1 cellular context compared by ENCODE assay signal in genomic region chr11:65662802-65663633, GRCh38.
TF ChIP-seq lines count a peak whose summit lies in the region.

RELA (minus strand) TSS chr11:65662916; CDS start chr11:65662832, 84 bp downstream.

TF ChIP-seq in HepG2, 621 proteins besides CTCF, POLR2A, EP300 and RAD21 (continued from another document and continues in another):
- TF ChIP-seq PRDM10 (CRISPR knock-in tag; IDR thresholded peaks at IDR 0.05; ENCODE audit: low read depth) (peak; percentile 84), HNRNPK (IDR thresholded peaks at IDR 0.05; ENCODE audit: low read depth, low read length, poor library complexity, severe bottlenecking) (no peak), ZNF646 (CRISPR knock-in tag; IDR thresholded peaks at IDR 0.05) (no peak), RFXAP (CRISPR knock-in tag; IDR thresholded peaks at IDR 0.05; ENCODE audit: borderline replicate concordance) (no peak), BHLHE40 (IDR thresholded peaks at IDR 0.05; ENCODE audit: low read length) (peak; percentile 48), NR2F6 (IDR thresholded peaks at IDR 0.05) (no peak), NR2F6 (CRISPR knock-in tag; IDR thresholded peaks at IDR 0.05) (peak; percentile 6; the same call in 1 of the 2 replicates), ZNF275 (CRISPR knock-in tag; IDR thresholded peaks at IDR 0.05; ENCODE audit: borderline replicate concordance) (no peak; the same call in 1 of the 2 replicates), ZNF784 (CRISPR knock-in tag; IDR thresholded peaks at IDR 0.05; ENCODE audit: borderline replicate concordance) (no peak), ZNF124 (CRISPR knock-in tag; IDR thresholded peaks at IDR 0.05) (no peak), HOXD1 (CRISPR knock-in tag; IDR thresholded peaks at IDR 0.05) (no peak), THAP11 (CRISPR knock-in tag; IDR thresholded peaks at IDR 0.05) (peak; percentile 72), ERF (CRISPR knock-in tag; IDR thresholded peaks at IDR 0.05) (peak; percentile 80), ZBTB34 (CRISPR knock-in tag; IDR thresholded peaks at IDR 0.05) (no peak), HMG20A (CRISPR knock-in tag; IDR thresholded peaks at IDR 0.05; ENCODE audit: borderline replicate concordance) (no peak), SALL2 (CRISPR knock-in tag; IDR thresholded peaks at IDR 0.05) (peak; percentile 58; the same call in 1 of the 2 replicates), ZNF598 (CRISPR knock-in tag; IDR thresholded peaks at IDR 0.05; ENCODE audit: borderline replicate concordance) (no peak), ZNF746 (CRISPR knock-in tag; IDR thresholded peaks at IDR 0.05) (no peak; the same call in 1 of the 2 replicates), SOX5 (CRISPR knock-in tag; IDR thresholded peaks at IDR 0.05; ENCODE audit: borderline replicate concordance) (peak; percentile 32; the same call in 1 of the 2 replicates), ZNF296 (CRISPR knock-in tag; conservative IDR thresholded peaks at IDR 0.05) (no peak), FOSL2 (CRISPR knock-in tag; IDR thresholded peaks at IDR 0.05) (peak; percentile 69), RAD51 (IDR thresholded peaks at IDR 0.05; ENCODE audit: borderline replicate concordance) (no peak), IRX3 (CRISPR knock-in tag; IDR thresholded peaks at IDR 0.05; ENCODE audit: borderline replicate concordance, low read depth) (peak; percentile 69; the same call in 1 of the 2 replicates), CHCHD3 (CRISPR knock-in tag; IDR thresholded peaks at IDR 0.05) (0 out of 2 replicates have a peak, but pooled peaks have one; percentile 58), ZNF280D (CRISPR knock-in tag; IDR thresholded peaks at IDR 0.05) (no peak), ZNF614 (CRISPR knock-in tag; IDR thresholded peaks at IDR 0.05; ENCODE audit: borderline replicate concordance) (no peak), ZFY (CRISPR knock-in tag; IDR thresholded peaks at IDR 0.05) (peak; percentile 91), MAFF (IDR thresholded peaks at IDR 0.05; ENCODE audit: low read depth, low read length) (no peak), CEBPB (IDR thresholded peaks at IDR 0.05; ENCODE audit: borderline replicate concordance, low read depth, low read length) (no peak), USF2 (IDR thresholded peaks at IDR 0.05; ENCODE audit: low read depth, low read length) (no peak), USF2 (CRISPR knock-in tag; IDR thresholded peaks at IDR 0.05; ENCODE audit: borderline replicate concordance) (no peak), ADNP (CRISPR knock-in tag; IDR thresholded peaks at IDR 0.05) (no peak), ZNF710 (CRISPR knock-in tag; IDR thresholded peaks at IDR 0.05; ENCODE audit: borderline replicate concordance) (no peak), CSRNP1 (CRISPR knock-in tag; IDR thresholded peaks at IDR 0.05) (0 out of 2 replicates have a peak, but pooled peaks have one; percentile 24)
